ENCODE assay signal across 11 cellular contexts in the genomic region with DNA sequence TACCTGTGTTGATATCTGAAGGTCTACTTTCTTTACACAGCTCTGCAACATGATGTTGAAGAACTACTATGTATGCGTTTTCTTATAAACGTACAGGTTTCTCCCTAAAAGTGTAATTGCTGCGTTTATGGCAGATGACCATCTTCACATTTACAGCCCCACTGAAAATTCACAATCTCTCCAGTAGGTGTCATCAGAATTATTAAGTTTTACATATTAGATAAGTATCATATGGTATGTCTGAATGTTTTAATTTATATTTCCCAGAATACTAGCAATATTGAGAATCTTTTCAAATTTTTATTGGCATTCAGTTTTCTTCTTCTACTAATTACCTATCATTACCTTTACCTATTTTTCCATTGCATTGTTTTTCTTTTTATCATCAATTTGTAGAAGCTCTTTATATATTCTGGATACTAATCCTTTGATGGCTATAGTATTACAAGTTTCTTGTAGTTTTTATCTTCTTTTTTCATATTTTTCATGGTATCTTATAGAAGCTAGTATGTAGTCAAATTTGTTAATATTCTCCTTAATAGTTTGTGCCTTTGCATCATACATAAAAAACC.
DNase-seq lines count a peak whose midpoint lies in the region; ATAC-seq and TF ChIP-seq lines count a peak whose summit lies in the region.
"Had no signal": no experiment of that assay in that cellular context is flagged by ENCODE, and none has a peak within 500 bp of the region (broad histone marks: within the 10 kb centered on the region; RNA-seq: fewer than 3 reads in every experiment).

No MANE protein-coding gene starts in this region.

- no peak overlapping the region for H2AFZ ChIP-seq in OCI-LY1 (ENCODE audit: low read length)

- H4K20me1 ChIP-seq in OCI-LY1 (ENCODE audit: insufficient read depth, low read length): no peaks in the 10 kb centered on the region

- no peaks in the 10 kb centered on the region for H3K79me2 ChIP-seq in OCI-LY1 (ENCODE audit: insufficient read depth, low read length)

- no peaks in the 10 kb centered on the region for H3K27me3 ChIP-seq in heart left ventricle
- H3K27me3 ChIP-seq in OCI-LY1 (ENCODE audit: insufficient read depth, low read length): no peaks in the 10 kb centered on the region

- no peaks in the 10 kb centered on the region for H3K9me3 Mint-ChIP-seq in type B pancreatic cell
- no peaks in the 10 kb centered on the region for H3K9me3 Mint-ChIP-seq in stimulated activated naive CD8-positive, alpha-beta T cell treated with anti-CD3 and anti-CD28 coated beads, Interleukin-15, amount 100 ng/mL, for 72 hours
- H3K9me3 Mint-ChIP-seq: central memory CD8-positive, alpha-beta T cell had no signal

- H3K4me3 ChIP-seq in heart left ventricle: no peak overlapping the region
- H3K4me3 ChIP-seq in OCI-LY1 (ENCODE audit: low read depth, low read length, poor library complexity, severe bottlenecking): no peak overlapping the region

- H3K4me1 Mint-ChIP-seq in type B pancreatic cell (ENCODE audit: unreplicated experiment): peaks cover 4% of the 10 kb centered on the region
- H3K4me1 Mint-ChIP-seq in stimulated activated naive CD8-positive, alpha-beta T cell treated with anti-CD3 and anti-CD28 coated beads, Interleukin-15, amount 100 ng/mL, for 72 hours: no peaks in the 10 kb centered on the region
- H3K4me1 Mint-ChIP-seq: central memory CD8-positive, alpha-beta T cell had no signal

- H3F3A ChIP-seq in OCI-LY1 (ENCODE audit: insufficient read depth, low read length): no peaks in the 10 kb centered on the region

- 66 to 81% (median 70%) methylated on average over 3 of the region's 3 CpGs for WGBS in heart left ventricle, 4 donors

- H3K27ac Mint-ChIP-seq in type B pancreatic cell: no peak overlapping the region
- no peak overlapping the region for H3K27ac Mint-ChIP-seq in stimulated activated naive CD8-positive, alpha-beta T cell treated with anti-CD3 and anti-CD28 coated beads, Interleukin-15, amount 100 ng/mL, for 72 hours

- peak; percentile 29 to 57 (median 48) for TF ChIP-seq CTCF in heart left ventricle (IDR thresholded peaks at IDR 0.05)
- peak; percentile 53 for TF ChIP-seq CTCF in OCI-LY1 (IDR thresholded peaks at IDR 0.05; ENCODE audit: low read length)
- TF ChIP-seq CTCF in type B pancreatic cell (conservative IDR thresholded peaks at IDR 0.05): peak; percentile 74

- TF ChIP-seq POLR2A in heart left ventricle (IDR thresholded peaks at IDR 0.05): no peak

- DNase-seq in heart left ventricle (no peak), left cardiac atrium (no peak), fibroblast of gingiva (ENCODE audit: low read depth) (peak; percentile 12), type B pancreatic cell (ENCODE audit: extremely low spot score, unreplicated experiment) (no peak), HuH-7 (ENCODE audit: low spot score) (no peak)
- no peak for DNase-seq in stimulated activated naive CD8-positive, alpha-beta T cell treated with anti-CD3 and anti-CD28 coated beads, Interleukin-15, amount 100 ng/mL, for 72 hours
- no peak for DNase-seq in stimulated activated CD4-positive, alpha-beta T cell treated with anti-CD3 and anti-CD28 coated beads, Interleukin-2, amount 100 ng/mL, for 48 hours
- DNase-seq: NCI-H2081 treated with DMSO at 0.1 percent for 48 hours; stimulated activated CD4-positive, alpha-beta T cell treated with anti-CD3 and anti-CD28 coated beads, Interleukin-4, amount 100 ng/mL, for 24 hours had no signal

- ATAC-seq in heart left ventricle: no peak
- no peak for ATAC-seq in left cardiac atrium
- no peak for ATAC-seq in stimulated activated naive CD8-positive, alpha-beta T cell treated with anti-CD3 and anti-CD28 coated beads, Interleukin-15, amount 100 ng/mL, for 72 hours

- intact Hi-C loops in heart left ventricle (cut with DNase I): loop anchor here in 8 of 10 donors (5.0 to 10.0 kb wide), 6 partner anchors 173 to 423 kb away; a partner anchor contains a TSS
- intact Hi-C loops in left cardiac atrium (cut with DNase I): loop anchor here in 1 of 2 donors (5.0 kb wide), 1 partner anchor 326 kb away; no protein-coding TSS in a partner anchor

- no peak overlapping the region for H3K9ac ChIP-seq in OCI-LY1 (ENCODE audit: low read length)

- peaks cover 0 to 5% (median 0%) of the 10 kb centered on the region in 12 donors for H3K9me3 ChIP-seq in heart left ventricle
- no peaks in the 10 kb centered on the region for H3K9me3 ChIP-seq in OCI-LY1 (ENCODE audit: low read length)

- H3K36me3 Mint-ChIP-seq in type B pancreatic cell: peaks cover 4% of the 10 kb centered on the region

- H3K36me3 ChIP-seq in heart left ventricle: no peaks in the 10 kb centered on the region
- no peaks in the 10 kb centered on the region for H3K36me3 ChIP-seq in OCI-LY1 (ENCODE audit: insufficient read depth, low read length)

- H3K4me1 ChIP-seq in heart left ventricle (peaks cover 0 to 7% (median 0%) of the 10 kb centered on the region in 12 donors), OCI-LY1 (ENCODE audit: insufficient read depth, low read length, severe bottlenecking) (no peaks in the 10 kb centered on the region)

- no peaks in the 10 kb centered on the region for H3K9me2 ChIP-seq in OCI-LY1 (ENCODE audit: low read depth, low read length)

- no peak overlapping the region for H3K4me2 ChIP-seq in OCI-LY1 (ENCODE audit: low read length)

- no peak overlapping the region for H3K4me3 Mint-ChIP-seq in type B pancreatic cell
- H3K4me3 Mint-ChIP-seq in stimulated activated naive CD8-positive, alpha-beta T cell treated with anti-CD3 and anti-CD28 coated beads, Interleukin-15, amount 100 ng/mL, for 72 hours: no peak overlapping the region
- H3K4me3 Mint-ChIP-seq: central memory CD8-positive, alpha-beta T cell had no signal

- no peak overlapping the region for H3K27ac ChIP-seq in heart left ventricle
- no peak overlapping the region for H3K27ac ChIP-seq in OCI-LY1 (ENCODE audit: low read depth, low read length, poor library complexity, severe bottlenecking)

- H3K27me3 Mint-ChIP-seq in type B pancreatic cell: peaks cover 18% of the 10 kb centered on the region
- H3K27me3 Mint-ChIP-seq in stimulated activated naive CD8-positive, alpha-beta T cell treated with anti-CD3 and anti-CD28 coated beads, Interleukin-15, amount 100 ng/mL, for 72 hours: peaks cover 9% of the 10 kb centered on the region
